Comparison of ENCODE assay signal across 8 cellular contexts in genomic region chr14:39432619-39433451, GRCh38. TPM values are rescaled to one million over a fixed set of nuclear protein-coding genes. Genes with fewer than 3 reads are reported as not detected.
DNase-seq lines count a peak whose midpoint lies in the region; ATAC-seq lines count a peak whose summit lies in the region.

No MANE protein-coding gene starts in this region.

- DNase-seq in NCI-H2196 (lab: John Stamatoyannopoulos, UW; ENCODE audit: unreplicated experiment) (peak; percentile 88), dedifferentiated amniotic fluid mesenchymal stem cell (ENCODE audit: extremely low spot score) (peak; percentile 55), left lobe of liver (ENCODE audit: low spot score) (peak; percentile 97)
- peak; percentile 45 for DNase-seq in activated CD4-positive, CD25-positive, alpha-beta regulatory T cell treated with anti-CD3 and anti-CD28 coated beads, Interleukin-2, amount 50 U/mL, for 16 hours (ENCODE audit: low read depth, low spot score)
- peak; percentile 45 for DNase-seq in stimulated activated CD4-positive, alpha-beta T cell treated with anti-CD3 and anti-CD28 coated beads, Interleukin-2, amount 100 ng/mL, for 4 hours (ENCODE audit: low read depth)

- H4K20me1 ChIP-seq in BLaER1 = peaks cover 41% of the 10 kb centered on the region

- peak overlapping the region; percentile 80 for H3K4me2 ChIP-seq in BLaER1

- H3K9me3 ChIP-seq in BLaER1 = no peaks in the 10 kb centered on the region

- peak overlapping the region; percentile 72 for H3K9ac ChIP-seq in BLaER1

- ATAC-seq in GM19025 (IDR thresholded peaks at IDR 0.05; ENCODE audit: low read depth, unreplicated experiment) (peak; percentile 66), HG03175 (IDR thresholded peaks at IDR 0.05; ENCODE audit: unreplicated experiment) (peak; percentile 65), left lobe of liver (peak; percentile 87)

- H3K4me1 ChIP-seq in BLaER1 = peaks cover 37% of the 10 kb centered on the region

- H3K36me3 ChIP-seq in BLaER1 = no peaks in the 10 kb centered on the region

- H3K27ac ChIP-seq in BLaER1 = peak overlapping the region; percentile 80

- peak overlapping the region; percentile 82 for H3K4me3 ChIP-seq in BLaER1

- no peaks in the 10 kb centered on the region for H3K27me3 ChIP-seq in BLaER1

RNA-seq across cellular contexts. Expression of gene FBXO33, which starts 0.6 kb away (rescaled TPM):
- 5.4 TPM for total RNA-seq in left lobe of liver

Comparison
In these comparisons a context has a peak if more than half of its experiments do, and no peak if none do; other contexts are left out.
1. Peak in every context shown above with its lines: DNase-seq, ATAC-seq, H3K4me3 ChIP-seq and H3K27ac ChIP-seq.
2. DNase-seq: peak in every context shown above with its lines; median percentile 97 in left lobe of liver; 88 in NCI-H2196; 55 in dedifferentiated amniotic fluid mesenchymal stem cell; 45 in activated CD4-positive, CD25-positive, alpha-beta regulatory T cell treated with anti-CD3 and anti-CD28 coated beads, Interleukin-2, amount 50 U/mL, for 16 hours; 45 in stimulated activated CD4-positive, alpha-beta T cell treated with anti-CD3 and anti-CD28 coated beads, Interleukin-2, amount 100 ng/mL, for 4 hours.